In the genomic region with DNA sequence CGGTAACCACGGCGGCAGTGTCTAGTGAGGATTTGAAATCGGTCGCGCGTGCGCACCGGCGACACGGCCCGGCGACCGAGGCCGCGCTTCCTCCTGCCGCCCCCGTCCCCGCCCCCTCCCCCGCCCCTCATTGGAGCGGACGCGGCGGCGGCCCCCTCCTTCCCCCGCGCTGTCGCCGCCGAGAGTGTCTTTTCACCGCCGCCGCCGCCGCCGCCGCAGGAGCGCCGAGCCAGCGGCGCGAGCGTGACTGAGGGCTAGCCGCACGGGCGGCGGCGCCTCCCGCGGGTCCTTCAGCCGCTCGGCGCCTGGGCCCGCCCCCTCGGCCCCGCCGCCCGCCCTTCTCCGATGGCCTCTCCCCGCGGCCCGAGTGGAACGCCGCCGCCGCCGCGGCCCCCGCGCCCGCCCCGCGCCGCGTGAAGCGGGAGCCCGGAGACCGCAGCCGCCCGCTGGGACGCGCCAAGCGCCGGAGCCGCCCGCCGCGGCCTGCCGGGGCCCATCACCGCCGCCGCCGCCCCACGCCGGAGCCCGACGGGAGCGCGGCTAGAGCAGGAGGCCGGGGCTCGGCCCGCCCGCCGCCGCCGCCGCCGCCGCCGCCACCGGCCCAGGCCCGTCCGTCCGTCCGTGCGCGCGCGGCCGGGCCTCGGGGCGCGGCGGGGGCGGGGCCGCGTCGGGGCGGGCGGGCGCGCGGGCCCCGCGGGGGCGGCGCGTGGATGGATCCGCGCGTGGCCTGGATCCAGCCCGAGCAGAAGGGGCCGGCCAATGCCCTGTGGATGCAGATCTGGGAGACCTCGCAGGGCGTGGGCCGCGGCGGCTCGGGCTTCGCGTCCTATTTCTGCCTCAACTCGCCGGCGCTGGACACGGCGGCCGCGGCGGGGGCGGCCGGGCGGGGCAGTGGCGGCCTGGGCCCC, we compare ENCODE assay signal across 8 cellular contexts. TPM values are rescaled to one million over a fixed set of nuclear protein-coding genes. Genes with fewer than 3 reads are reported as not detected.
DNase-seq lines count a peak whose midpoint lies in the region; ATAC-seq and TF ChIP-seq lines count a peak whose summit lies in the region.

Gene TENT4A (plus strand): TSS at position 159 of the 908 bp plus-strand sequence. CDS start 552 bp downstream, at position 711.

- TF ChIP-seq POLR2A in right lobe of liver (IDR thresholded peaks at IDR 0.05) (no peak), suprapubic skin (IDR thresholded peaks at IDR 0.05) (no peak)

- intact Hi-C loops in right lobe of liver (cut with DNase I), result no loop called here

- no peaks in the 10 kb centered on the region for H3K36me3 ChIP-seq in SJCRH30
- H3K36me3 ChIP-seq in right lobe of liver, result no peaks in the 10 kb centered on the region
- no peaks in the 10 kb centered on the region for H3K36me3 ChIP-seq in suprapubic skin

- H3K27me3 ChIP-seq in SJCRH30 (no peaks in the 10 kb centered on the region), right lobe of liver (no peaks in the 10 kb centered on the region), suprapubic skin (no peaks in the 10 kb centered on the region)

- no peak for TF ChIP-seq EP300 in suprapubic skin (IDR thresholded peaks at IDR 0.05)

- no peaks in the 10 kb centered on the region for H3K4me1 ChIP-seq in SJCRH30
- H3K4me1 ChIP-seq in right lobe of liver, result peaks cover 0 to 43% (median 13%) of the 10 kb centered on the region in 4 donors
- H3K4me1 ChIP-seq in suprapubic skin, result peaks cover 52% of the 10 kb centered on the region

- H3K27ac ChIP-seq in SJCRH30 (peak within 1 kb of the TSS; percentile 69), coronary artery (peak within 1 kb of the TSS; percentile 96 to 98), right lobe of liver (peak within 1 kb of the TSS; percentile 79 to 98 (median 92)), suprapubic skin (peak within 1 kb of the TSS; percentile 97)

- WGBS in right lobe of liver (ENCODE audit: insufficient coverage, low coverage, low lambda C conversion rate, missing lambda C conversion rate), result 4% methylated on average over 20 of the region's 163 CpGs
- WGBS in suprapubic skin, result 0% methylated on average over 13 of the region's 163 CpGs

- H3K4me3 ChIP-seq in SJCRH30 (peak within 1 kb of the TSS; percentile 63), coronary artery (peak within 1 kb of the TSS; percentile 90), right lobe of liver (peak within 1 kb of the TSS; percentile 57 to 73 (median 61)), suprapubic skin (peak within 1 kb of the TSS; percentile 82)

- no peak for TF ChIP-seq CTCF in coronary artery (IDR thresholded peaks at IDR 0.05)
- TF ChIP-seq CTCF in right lobe of liver (IDR thresholded peaks at IDR 0.05), result no peak
- no peak for TF ChIP-seq CTCF in suprapubic skin (IDR thresholded peaks at IDR 0.05)

- peak; percentile 33 for DNase-seq in NCI-H82 (lab: John Stamatoyannopoulos, UW)
- DNase-seq in NCI-H82 treated with DMSO at 0.1 percent for 48 hours (lab: John Stamatoyannopoulos, UW; ENCODE audit: unreplicated experiment), result no peak
- no peak for DNase-seq in SJCRH30
- DNase-seq in coronary artery (ENCODE audit: low spot score), result peak; percentile 73
- DNase-seq in right lobe of liver, result peak in 2 of 3 donors; percentile 53 to 61
- DNase-seq in suprapubic skin (ENCODE audit: low spot score in 2 of 2), result no peak
- no peak for DNase-seq in RKO (ENCODE audit: low spot score)

- H3K9me3 ChIP-seq in SJCRH30 (replicated peaks), result no peaks in the 10 kb centered on the region
- H3K9me3 ChIP-seq in right lobe of liver, result no peaks in the 10 kb centered on the region
- H3K9me3 ChIP-seq in suprapubic skin, result no peaks in the 10 kb centered on the region

- ATAC-seq in HG02759 (IDR thresholded peaks at IDR 0.05; ENCODE audit: unreplicated experiment) (peak; percentile 19), right lobe of liver (peak in 2 of 4 donors; percentile 76 to 78)

RNA-seq across cellular contexts. Expression of gene TENT4A, which starts in this region (rescaled TPM):
- total RNA-seq in SJCRH30 (2014; rRNA removed; shearing (Covaris generic)), result 21.5 and 21.6 TPM in 2 replicates
- total RNA-seq in right lobe of liver (10 to 100 TPM in 4 of 6 experiments, 1 to 10 TPM in 2; 8.5 to 23.1 (median 13.2) TPM), suprapubic skin (10 to 100 TPM; 36.4 to 67.3 (median 42.4) TPM)

Comparison
In these comparisons a context has a peak if more than half of its experiments do, and no peak if none do; other contexts are left out.
1. DNase-seq: peak in NCI-H82 (single experiment), coronary artery (single experiment) and right lobe of liver (2 of 3); none in NCI-H82 treated with DMSO at 0.1 percent for 48 hours (single experiment), SJCRH30 (0 of 2), suprapubic skin (0 of 2) and RKO (single experiment).
2. Peak in every context shown above with its lines, with median percentiles within 50 percentile points of each other: H3K27ac ChIP-seq and H3K4me3 ChIP-seq.